25 cellular contexts compared by ENCODE assay signal in the genomic region with DNA sequence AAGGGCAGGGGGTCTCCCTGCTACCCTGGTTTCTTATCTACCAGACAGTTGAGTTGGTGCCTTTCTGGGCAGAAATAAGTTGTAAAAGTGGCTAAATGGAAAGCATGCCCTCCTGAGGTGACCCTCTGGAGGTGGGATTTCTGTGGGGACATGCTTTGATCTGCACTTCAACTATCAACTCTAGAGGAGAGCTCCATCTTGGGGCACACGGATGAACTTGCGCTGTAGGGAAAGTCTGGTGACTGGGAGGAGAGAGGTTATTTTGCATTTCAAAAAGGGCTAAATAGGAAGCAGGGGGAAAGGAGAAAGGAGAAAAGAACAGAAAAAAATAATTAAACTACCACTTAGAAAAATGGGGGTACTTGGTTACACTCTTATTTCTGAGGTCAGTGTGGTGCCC. TPM values are rescaled to one million over a fixed set of nuclear protein-coding genes. Genes with fewer than 3 reads are reported as not detected.
DNase-seq lines count a peak whose midpoint lies in the region; ATAC-seq and TF ChIP-seq lines count a peak whose summit lies in the region.
"Had no signal": no experiment of that assay in that cellular context is flagged by ENCODE, and none has a peak within 500 bp of the region (broad histone marks: within the 10 kb centered on the region; RNA-seq: fewer than 3 reads in every experiment).

No MANE protein-coding gene starts in this region.

- no peaks in the 10 kb centered on the region for H3K27me3 Mint-ChIP-seq in activated naive CD8-positive, alpha-beta T cell treated with anti-CD3 and anti-CD28 coated beads, Interleukin-2, amount 50 U/mL, for 24 hours
- H3K27me3 Mint-ChIP-seq: activated T-helper 17 cell treated with anti-CD3 and anti-CD28 coated beads, Interleukin-2, amount 50 U/mL, for 72 hours; CD4-positive, CD25-positive, alpha-beta regulatory T cell had no signal

- no peaks in the 10 kb centered on the region for H3K36me3 ChIP-seq in BE2C
- H3K36me3 ChIP-seq: esophagus muscularis mucosa, gastroesophageal sphincter had no signal

- H3K4me3 ChIP-seq in BE2C (ENCODE audit: low read depth, low read length) (no peak overlapping the region), epithelial cell of esophagus (ENCODE audit: low read length) (no peak overlapping the region)
- H3K4me3 ChIP-seq: esophagus muscularis mucosa, gastroesophageal sphincter, testis had no signal

- H3K27me3 ChIP-seq in BE2C, result no peaks in the 10 kb centered on the region
- H3K27me3 ChIP-seq: esophagus muscularis mucosa, gastroesophageal sphincter, testis had no signal

- H3K9me3 Mint-ChIP-seq in activated naive CD8-positive, alpha-beta T cell treated with anti-CD3 and anti-CD28 coated beads, Interleukin-2, amount 50 U/mL, for 24 hours, result no peaks in the 10 kb centered on the region
- H3K9me3 Mint-ChIP-seq: activated naive CD4-positive, alpha-beta T cell treated with anti-CD3 and anti-CD28 coated beads, Interleukin-2, amount 50 U/mL, for 72 hours; activated T-helper 17 cell treated with anti-CD3 and anti-CD28 coated beads, Interleukin-2, amount 50 U/mL, for 72 hours; CD4-positive, CD25-positive, alpha-beta regulatory T cell; IgD-negative memory B cell; T-helper 2 cell treated with Interferon-gamma antibody and Interleukin-4, amounts not matched to agents 5 μg/mL and 100 μg/mL, for 36 hours had no signal

- no peak overlapping the region for H3K4me3 Mint-ChIP-seq in activated naive CD8-positive, alpha-beta T cell treated with anti-CD3 and anti-CD28 coated beads, Interleukin-2, amount 50 U/mL, for 24 hours
- H3K4me3 Mint-ChIP-seq: activated T-helper 17 cell treated with anti-CD3 and anti-CD28 coated beads, Interleukin-2, amount 50 U/mL, for 72 hours; CD4-positive, CD25-positive, alpha-beta regulatory T cell; IgD-negative memory B cell; stimulated activated naive B cell treated with anti-CD40 and anti-IgM and Interleukin-4, amounts not matched to agents 10 μg/mL and 1 μg/mL and 100 μg/mL, for 72 hours; T-helper 2 cell treated with Interferon-gamma antibody and Interleukin-4, amounts not matched to agents 5 μg/mL and 100 μg/mL, for 36 hours had no signal

- DNase-seq in BE2C (no peak), GM13977 (ENCODE audit: low spot score) (no peak), OCI-M1 (lab: John Stamatoyannopoulos, UW) (peak; percentile 28), epithelial cell of esophagus (ENCODE audit: low read depth) (no peak), NCI-H510A treated with DMSO at 0.1 percent for 48 hours (lab: John Stamatoyannopoulos, UW) (no peak), anterior cingulate cortex (lab: John Stamatoyannopoulos, UW) (no peak)
- DNase-seq in activated naive CD8-positive, alpha-beta T cell treated with anti-CD3 and anti-CD28 coated beads, Interleukin-2, amount 50 U/mL, for 24 hours, result no peak
- DNase-seq: activated CD4-positive, alpha-beta T cell treated with anti-CD3 and anti-CD28 coated beads, Interleukin-2, amount 50 U/mL, for 1 hour; CD4-positive, CD25-positive, alpha-beta regulatory T cell; DMS153; effector CD4-positive, alpha-beta T cell; GDM1; MV-4-11; NCI-H1930; nucleus accumbens; stimulated activated CD4-positive, alpha-beta T cell treated with anti-CD3 and anti-CD28 coated beads, Interleukin-2, amount 100 ng/mL, for 48 hours; stimulated activated naive B cell treated with anti-CD40 and anti-IgM and Interleukin-4, amounts not matched to agents 10 μg/mL and 1 μg/mL and 100 μg/mL, for 72 hours; testis had no signal

- no peaks in the 10 kb centered on the region for H3K4me1 ChIP-seq in BE2C
- H3K4me1 ChIP-seq: gastroesophageal sphincter, testis had no signal

- no peaks in the 10 kb centered on the region for H3K36me3 Mint-ChIP-seq in activated naive CD8-positive, alpha-beta T cell treated with anti-CD3 and anti-CD28 coated beads, Interleukin-2, amount 50 U/mL, for 24 hours (ENCODE audit: low read depth)
- H3K36me3 Mint-ChIP-seq: activated naive CD4-positive, alpha-beta T cell treated with anti-CD3 and anti-CD28 coated beads, Interleukin-2, amount 50 U/mL, for 72 hours; CD4-positive, CD25-positive, alpha-beta regulatory T cell; IgD-negative memory B cell; stimulated activated naive B cell treated with anti-CD40 and anti-IgM and Interleukin-4, amounts not matched to agents 10 μg/mL and 1 μg/mL and 100 μg/mL, for 72 hours had no signal

- peaks cover 2% of the 10 kb centered on the region for H3K4me1 Mint-ChIP-seq in activated naive CD8-positive, alpha-beta T cell treated with anti-CD3 and anti-CD28 coated beads, Interleukin-2, amount 50 U/mL, for 24 hours
- H3K4me1 Mint-ChIP-seq: activated T-helper 17 cell treated with anti-CD3 and anti-CD28 coated beads, Interleukin-2, amount 50 U/mL, for 72 hours; CD4-positive, CD25-positive, alpha-beta regulatory T cell; IgD-negative memory B cell had no signal

- H3K27ac Mint-ChIP-seq in activated naive CD8-positive, alpha-beta T cell treated with anti-CD3 and anti-CD28 coated beads, Interleukin-2, amount 50 U/mL, for 24 hours, result no peak overlapping the region
- H3K27ac Mint-ChIP-seq: activated naive CD4-positive, alpha-beta T cell treated with anti-CD3 and anti-CD28 coated beads, Interleukin-2, amount 50 U/mL, for 72 hours; activated T-helper 17 cell treated with anti-CD3 and anti-CD28 coated beads, Interleukin-2, amount 50 U/mL, for 72 hours; CD4-positive, CD25-positive, alpha-beta regulatory T cell; IgD-negative memory B cell; stimulated activated naive B cell treated with anti-CD40 and anti-IgM and Interleukin-4, amounts not matched to agents 10 μg/mL and 1 μg/mL and 100 μg/mL, for 72 hours; T-helper 2 cell treated with Interferon-gamma antibody and Interleukin-4, amounts not matched to agents 5 μg/mL and 100 μg/mL, for 36 hours had no signal

- in situ Hi-C loops in GM13977 (cut with MboI; ENCODE audit: low pct_unique_long_range_greater_than_20kb, low sequenced_read_pairs, unreplicated experiment), result no loop called here

- peak; percentile 27; the same call in 1 of the 2 replicates for TF ChIP-seq CTCF in BE2C (IDR thresholded peaks at IDR 0.05; ENCODE audit: low read depth, low read length)
- TF ChIP-seq CTCF in GM13977 (IDR thresholded peaks at IDR 0.05; ENCODE audit: extremely low read depth, insufficient read depth, missing control alignments), result peak; percentile 17
- peak; percentile 18 for TF ChIP-seq CTCF in epithelial cell of esophagus (IDR thresholded peaks at IDR 0.05; ENCODE audit: insufficient read depth, low read depth, low read length, missing control alignments)

- no peak for ATAC-seq in GM18870 (IDR thresholded peaks at IDR 0.05; ENCODE audit: unreplicated experiment)
- no peak for ATAC-seq in activated naive CD8-positive, alpha-beta T cell treated with anti-CD3 and anti-CD28 coated beads, Interleukin-2, amount 50 U/mL, for 24 hours
- ATAC-seq: activated naive CD4-positive, alpha-beta T cell treated with anti-CD3 and anti-CD28 coated beads, Interleukin-2, amount 50 U/mL, for 72 hours; activated T-helper 17 cell treated with anti-CD3 and anti-CD28 coated beads, Interleukin-2, amount 50 U/mL, for 72 hours; gastroesophageal sphincter; stimulated activated naive B cell treated with anti-CD40 and anti-IgM and Interleukin-4, amounts not matched to agents 10 μg/mL and 1 μg/mL and 100 μg/mL, for 72 hours had no signal

- H3K9me3 ChIP-seq in BE2C, result no peaks in the 10 kb centered on the region
- H3K9me3 ChIP-seq: esophagus muscularis mucosa, gastroesophageal sphincter, testis had no signal

RNA-seq across cellular contexts. Expression of a gene that starts 12.7 kb away (rescaled TPM):
- not detected for polyA plus RNA-seq in BE2C (2012; ENCODE audit: insufficient read depth, insufficient read length, low read depth)
- polyA plus RNA-seq: IgD-negative memory B cell had no signal

RNA-seq across cellular contexts. Expression of a gene that starts 25.5 kb away (rescaled TPM):
- 3.3 TPM for polyA plus RNA-seq in BE2C (2012; ENCODE audit: insufficient read depth, insufficient read length, low read depth)
- polyA plus RNA-seq: IgD-negative memory B cell had no signal
